Comparison of ENCODE assay signal across 16 cellular contexts in the genomic region with DNA sequence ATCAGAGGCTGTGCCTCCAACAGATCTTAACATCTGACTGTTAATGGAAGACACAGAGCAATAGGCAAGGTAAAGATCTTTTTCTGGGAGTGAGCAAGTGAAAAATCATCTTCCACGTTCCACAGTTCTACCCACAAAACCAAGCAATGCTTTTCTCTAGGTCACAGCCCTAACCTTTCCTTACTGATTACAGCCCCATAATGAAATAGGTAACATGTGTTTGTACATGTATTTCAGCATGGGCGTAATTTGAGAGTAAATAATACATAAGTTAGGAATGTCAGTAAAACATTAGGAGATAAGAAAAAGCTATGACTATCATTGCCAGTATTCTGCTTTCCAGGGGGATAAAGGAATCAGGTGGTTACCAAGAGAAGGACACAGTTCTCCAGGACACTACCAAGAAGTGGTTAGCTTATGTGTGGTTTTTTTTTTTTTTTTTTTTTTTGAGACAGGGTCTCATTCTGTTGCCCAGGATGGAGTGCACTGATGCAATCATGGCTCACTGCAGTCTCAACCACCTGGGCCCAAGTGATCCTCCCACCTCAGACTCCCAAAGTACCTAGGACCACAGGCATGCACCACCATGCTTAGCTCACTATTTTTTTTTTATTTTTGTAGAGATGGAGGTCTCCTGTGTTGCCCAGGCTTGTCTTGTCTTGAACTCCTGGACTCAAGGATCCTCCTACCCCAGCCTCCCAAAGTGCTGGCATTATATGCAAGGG.
DNase-seq lines count a peak whose midpoint lies in the region; ATAC-seq and TF ChIP-seq lines count a peak whose summit lies in the region.
"Had no signal": no experiment of that assay in that cellular context is flagged by ENCODE, and none has a peak within 500 bp of the region (broad histone marks: within the 10 kb centered on the region; RNA-seq: fewer than 3 reads in every experiment).

No MANE protein-coding gene starts in this region.

- no peak for TF ChIP-seq CTCF in CD8-positive, alpha-beta T cell (IDR thresholded peaks at IDR 0.05)
- no peak for TF ChIP-seq CTCF in nephron progenitor cell (IDR thresholded peaks at IDR 0.05)
- no peak for TF ChIP-seq CTCF in foreskin fibroblast (IDR thresholded peaks at IDR 0.05; ENCODE audit: low read depth, low read length)

- intact Hi-C loops in CD8-positive, alpha-beta T cell (cut with DNase I, micrococcal nuclease): no loop called here

- H3K4me3 ChIP-seq in CD8-positive, alpha-beta T cell (ENCODE audit: low read depth, low read length): no peak overlapping the region
- no peak overlapping the region for H3K4me3 ChIP-seq in HUES6 (ENCODE audit: low read depth, low read length)
- H3K4me3 ChIP-seq in foreskin fibroblast (ENCODE audit: low read depth in 1 of 2, low read length in 2 of 2): no peak overlapping the region
- H3K4me3 ChIP-seq: SJCRH30 had no signal

- no peak overlapping the region for H3K27ac ChIP-seq in CD8-positive, alpha-beta T cell (ENCODE audit: low read depth, low read length)
- H3K27ac ChIP-seq in HUES6 (ENCODE audit: low read depth, low read length): 0 out of 2 replicates have a peak overlapping the region, but pooled peaks have one; percentile 48
- H3K27ac ChIP-seq: SJCRH30 had no signal

- H3K9ac ChIP-seq in HUES6 (ENCODE audit: low read length): peak overlapping the region; percentile 0

- CTCF ChIA-PET in CD8-positive, alpha-beta T cell (lab: Charles Lee): interaction anchor here (0.6 kb wide), 1 partner anchor 574 kb away, joined by 3 read pairs; no protein-coding TSS in a partner anchor

- H3K27me3 ChIP-seq in CD8-positive, alpha-beta T cell (ENCODE audit: insufficient read depth, low read length): no peaks in the 10 kb centered on the region
- H3K27me3 ChIP-seq in HUES6 (ENCODE audit: control insufficient read depth, insufficient read depth, low read length): no peaks in the 10 kb centered on the region
- H3K27me3 ChIP-seq: SJCRH30 had no signal

- DNase-seq in CD8-positive, alpha-beta T cell: no peak
- DNase-seq in amniotic epithelial cell (ENCODE audit: low read depth) (peak; percentile 5), nephron progenitor cell (no peak), foreskin fibroblast (no peak), DMS53 (lab: John Stamatoyannopoulos, UW) (no peak), SK-N-DZ (ENCODE audit: low spot score) (no peak)
- DNase-seq: IMR-90, Kasumi-1, NCI-H1105, NCI-H1694, NCI-H524, RPMI8226, SJCRH30 had no signal

- peaks cover 35% of the 10 kb centered on the region for H3K36me3 ChIP-seq in CD8-positive, alpha-beta T cell (ENCODE audit: insufficient read depth, low read length)
- H3K36me3 ChIP-seq in HUES6 (ENCODE audit: control insufficient read depth, insufficient read depth, low read length): peaks cover 83% of the 10 kb centered on the region

- no peaks in the 10 kb centered on the region for H3K4me1 ChIP-seq in CD8-positive, alpha-beta T cell (ENCODE audit: insufficient read depth, low read length)
- H3K4me1 ChIP-seq in HUES6 (ENCODE audit: control insufficient read depth, insufficient read depth, low read length): no peaks in the 10 kb centered on the region
- H3K4me1 ChIP-seq: SJCRH30 had no signal

- ATAC-seq in CD8-positive, alpha-beta T cell: no peak
- ATAC-seq: HCT116 had no signal

- H3K36me3 Mint-ChIP-seq in CD8-positive, alpha-beta T cell: peaks cover 77% of the 10 kb centered on the region
- peaks cover 67% of the 10 kb centered on the region for H3K36me3 Mint-ChIP-seq in nephron progenitor cell (ENCODE audit: low read depth)

- H3K27me3 Mint-ChIP-seq in CD8-positive, alpha-beta T cell (ENCODE audit: low read depth): no peaks in the 10 kb centered on the region
- H3K27me3 Mint-ChIP-seq in nephron progenitor cell (ENCODE audit: low read depth, poor library complexity): no peaks in the 10 kb centered on the region

- H3K27ac Mint-ChIP-seq in CD8-positive, alpha-beta T cell: peak overlapping the region; percentile 19
- peak overlapping the region; percentile 10 for H3K27ac Mint-ChIP-seq in nephron progenitor cell

- POLR2A ChIA-PET in CD8-positive, alpha-beta T cell (lab: Charles Lee): interaction anchor here (0.7 kb wide), 1 partner anchor 504 kb away, joined by 3 read pairs; no protein-coding TSS in a partner anchor

- H3K9me3 Mint-ChIP-seq in CD8-positive, alpha-beta T cell: no peaks in the 10 kb centered on the region
- H3K9me3 Mint-ChIP-seq in nephron progenitor cell: no peaks in the 10 kb centered on the region
- H3K9me3 Mint-ChIP-seq: CD14-positive monocyte had no signal

- H3K9me3 ChIP-seq in CD8-positive, alpha-beta T cell (ENCODE audit: low read length): no peaks in the 10 kb centered on the region
- H3K9me3 ChIP-seq in HUES6 (ENCODE audit: control insufficient read depth, insufficient read depth, low read depth, low read length): no peaks in the 10 kb centered on the region
- H3K9me3 ChIP-seq: SJCRH30 had no signal

- H3K4me1 Mint-ChIP-seq in CD8-positive, alpha-beta T cell (ENCODE audit: low read depth): no peaks in the 10 kb centered on the region
- H3K4me1 Mint-ChIP-seq in nephron progenitor cell: peaks cover 8% of the 10 kb centered on the region

- H3K4me3 Mint-ChIP-seq in CD8-positive, alpha-beta T cell: no peak overlapping the region
- no peak overlapping the region for H3K4me3 Mint-ChIP-seq in nephron progenitor cell
- H3K4me3 Mint-ChIP-seq: CD14-positive monocyte had no signal
